Comparison of ENCODE assay signal across 39 cellular contexts in genomic region chr13:44805623-44806022, GRCh38.
"Had no signal": no experiment of that assay in that cellular context is flagged by ENCODE, and none has a peak within 500 bp of the region (broad histone marks: within the 10 kb centered on the region; RNA-seq: fewer than 3 reads in every experiment).

No MANE protein-coding gene starts in this region.

- H3K4me1 ChIP-seq: breast epithelium had no signal

- FAIRE-seq: astrocyte had no signal

- H3K27me3 ChIP-seq: adrenal gland, ascending aorta, body of pancreas, brain microvascular endothelial cell, breast epithelium had no signal

- H3K4me1 Mint-ChIP-seq: activated naive CD4-positive, alpha-beta T cell treated with anti-CD3 and anti-CD28 coated beads, Interleukin-2, amount 10 ng/mL, durations not matched to agents 7 days and 5 days; activated naive CD4-positive, alpha-beta T cell treated with anti-CD3 and anti-CD28 coated beads, Interleukin-2, amount 50 U/mL, for 24 hours; activated naive CD8-positive, alpha-beta T cell treated with anti-CD3 and anti-CD28 coated beads, Interleukin-2, amount 10 ng/mL, durations not matched to agents 7 days and 5 days; activated T-helper 17 cell treated with anti-CD3 and anti-CD28 coated beads, Interleukin-2, amount 50 U/mL, for 72 hours; central memory CD8-positive, alpha-beta T cell had no signal

- H3K27ac Mint-ChIP-seq: activated naive CD4-positive, alpha-beta T cell treated with anti-CD3 and anti-CD28 coated beads for 36 hours; activated naive CD4-positive, alpha-beta T cell treated with anti-CD3 and anti-CD28 coated beads, Interleukin-2, amount 10 ng/mL, durations not matched to agents 7 days and 5 days; activated naive CD4-positive, alpha-beta T cell treated with anti-CD3 and anti-CD28 coated beads, Interleukin-2, amount 50 U/mL, for 24 hours; activated naive CD4-positive, alpha-beta T cell treated with anti-CD3 and anti-CD28 coated beads, Interleukin-2, amount 50 U/mL, for 72 hours; activated naive CD8-positive, alpha-beta T cell; activated naive CD8-positive, alpha-beta T cell treated with anti-CD3 and anti-CD28 coated beads for 36 hours; activated naive CD8-positive, alpha-beta T cell treated with anti-CD3 and anti-CD28 coated beads, Interleukin-2, amount 10 ng/mL, durations not matched to agents 7 days and 5 days; activated naive CD8-positive, alpha-beta T cell treated with anti-CD3 and anti-CD28 coated beads, Interleukin-2, amount 50 U/mL, for 24 hours; activated T-cell treated with anti-CD3 and anti-CD28 coated beads, Interleukin-2, amount 50 U/mL, for 24 hours; activated T-cell treated with anti-CD3 and anti-CD28 coated beads, Interleukin-2, amount 50 U/mL, for 72 hours; activated T-helper 1 cell treated with anti-CD3 and anti-CD28 coated beads, Interleukin-12 subunit alpha, Interleukin-12 subunit beta, Interleukin-2, Interleukin-4 antibody, amounts not matched to agents 30 ng/mL and 10 ng/mL and 1 ng/mL, durations not matched to agents 14 hours and 24 hours and 36 hours; activated T-helper 17 cell treated with anti-CD3 and anti-CD28 coated beads, Interleukin-2, amount 50 U/mL, for 72 hours; activated T-helper 2 cell treated with anti-CD3 and anti-CD28 coated beads, Interferon-gamma antibody, Interleukin-2, Interleukin-4, amounts not matched to agents 10 μg/mL and 5 μg/mL and 100 μg/mL, durations not matched to agents 14 hours and 24 hours and 36 hours had no signal

- H3K36me3 ChIP-seq: adrenal gland, ascending aorta, brain microvascular endothelial cell, breast epithelium, cardiac muscle cell had no signal

- H3K27me3 Mint-ChIP-seq: activated naive CD4-positive, alpha-beta T cell treated with anti-CD3 and anti-CD28 coated beads, Interleukin-2, amount 50 U/mL, for 24 hours; activated naive CD8-positive, alpha-beta T cell; activated naive CD8-positive, alpha-beta T cell treated with anti-CD3 and anti-CD28 coated beads, Interleukin-2, amount 10 ng/mL, durations not matched to agents 7 days and 5 days; activated T-helper 17 cell treated with anti-CD3 and anti-CD28 coated beads, Interleukin-2, amount 50 U/mL, for 72 hours; central memory CD8-positive, alpha-beta T cell had no signal

- H3K4me3 ChIP-seq: adrenal gland, ascending aorta, body of pancreas, breast epithelium, cardiac muscle cell had no signal

- DNase-seq: activated effector memory CD4-positive, alpha-beta T cell treated with anti-CD3 and anti-CD28 coated beads, Interleukin-2, amount 50 U/mL, for 16 hours; activated effector memory CD4-positive, alpha-beta T cell treated with Interleukin-2 at 50 U/mL for 16 hours; activated gamma-delta T cell; activated gamma-delta T cell treated with Interleukin-2 at 50 U/mL for 16 hours; activated naive CD4-positive, alpha-beta T cell; activated naive CD4-positive, alpha-beta T cell treated with anti-CD3 and anti-CD28 coated beads for 36 hours; activated naive CD4-positive, alpha-beta T cell treated with anti-CD3 and anti-CD28 coated beads, Interleukin-2, amount 10 ng/mL, durations not matched to agents 7 days and 5 days; activated naive CD4-positive, alpha-beta T cell treated with anti-CD3 and anti-CD28 coated beads, Interleukin-2, amount 50 U/mL, for 16 hours; activated naive CD4-positive, alpha-beta T cell treated with Interleukin-2 at 50 U/mL for 16 hours; activated naive CD8-positive, alpha-beta T cell treated with anti-CD3 and anti-CD28 coated beads for 36 hours; activated naive CD8-positive, alpha-beta T cell treated with anti-CD3 and anti-CD28 coated beads, Interleukin-2, amount 10 ng/mL, durations not matched to agents 7 days and 5 days; activated naive CD8-positive, alpha-beta T cell treated with anti-CD3 and anti-CD28 coated beads, Interleukin-2, amount 50 U/mL, for 24 hours; activated T-cell treated with anti-CD3 and anti-CD28 coated beads, Interleukin-2, amount 50 U/mL, for 1 hour; activated T-cell treated with anti-CD3 and anti-CD28 coated beads, Interleukin-2, amount 50 U/mL, for 24 hours; activated T-cell treated with anti-CD3 and anti-CD28 coated beads, Interleukin-2, amount 50 U/mL, for 4 hours; activated T-cell treated with anti-CD3 and anti-CD28 coated beads, Interleukin-2, amount 50 U/mL, for 48 hours; activated T-cell treated with anti-CD3 and anti-CD28 coated beads, Interleukin-2, amount 50 U/mL, for 72 hours; adrenal gland; amniotic stem cell; amygdala; anterior cingulate cortex; aorta; body of pancreas; brain microvascular endothelial cell; caudate nucleus; central memory CD4-positive, alpha-beta T cell; cerebellar nuclear complex had no signal

- H3K27ac ChIP-seq: adrenal gland, ascending aorta, body of pancreas, brain microvascular endothelial cell, breast epithelium, cardiac muscle cell had no signal

- H3K36me3 Mint-ChIP-seq: activated naive CD4-positive, alpha-beta T cell treated with anti-CD3 and anti-CD28 coated beads, Interleukin-2, amount 10 ng/mL, durations not matched to agents 7 days and 5 days; activated naive CD4-positive, alpha-beta T cell treated with anti-CD3 and anti-CD28 coated beads, Interleukin-2, amount 50 U/mL, for 72 hours; activated naive CD8-positive, alpha-beta T cell; activated naive CD8-positive, alpha-beta T cell treated with anti-CD3 and anti-CD28 coated beads for 36 hours; activated naive CD8-positive, alpha-beta T cell treated with anti-CD3 and anti-CD28 coated beads, Interleukin-2, amount 10 ng/mL, durations not matched to agents 7 days and 5 days; brain had no signal

- H3K4me3 Mint-ChIP-seq: activated naive CD4-positive, alpha-beta T cell treated with anti-CD3 and anti-CD28 coated beads for 36 hours; activated naive CD4-positive, alpha-beta T cell treated with anti-CD3 and anti-CD28 coated beads, Interleukin-2, amount 10 ng/mL, durations not matched to agents 7 days and 5 days; activated naive CD4-positive, alpha-beta T cell treated with anti-CD3 and anti-CD28 coated beads, Interleukin-2, amount 50 U/mL, for 24 hours; activated naive CD8-positive, alpha-beta T cell; activated naive CD8-positive, alpha-beta T cell treated with anti-CD3 and anti-CD28 coated beads for 36 hours; activated naive CD8-positive, alpha-beta T cell treated with anti-CD3 and anti-CD28 coated beads, Interleukin-2, amount 10 ng/mL, durations not matched to agents 7 days and 5 days; activated naive CD8-positive, alpha-beta T cell treated with anti-CD3 and anti-CD28 coated beads, Interleukin-2, amount 50 U/mL, for 24 hours; activated T-cell treated with anti-CD3 and anti-CD28 coated beads, Interleukin-2, amount 50 U/mL, for 24 hours; activated T-cell treated with anti-CD3 and anti-CD28 coated beads, Interleukin-2, amount 50 U/mL, for 4 hours; activated T-cell treated with anti-CD3 and anti-CD28 coated beads, Interleukin-2, amount 50 U/mL, for 72 hours; activated T-helper 1 cell treated with anti-CD3 and anti-CD28 coated beads, Interleukin-12 subunit alpha, Interleukin-12 subunit beta, Interleukin-2, Interleukin-4 antibody, amounts not matched to agents 30 ng/mL and 10 ng/mL and 1 ng/mL, durations not matched to agents 14 hours and 24 hours and 36 hours; activated T-helper 17 cell treated with anti-CD3 and anti-CD28 coated beads, Interleukin-2, amount 50 U/mL, for 72 hours; brain; central memory CD8-positive, alpha-beta T cell had no signal

- H3K9me3 Mint-ChIP-seq: activated naive CD4-positive, alpha-beta T cell treated with anti-CD3 and anti-CD28 coated beads for 36 hours; activated naive CD4-positive, alpha-beta T cell treated with anti-CD3 and anti-CD28 coated beads, Interleukin-2, amount 10 ng/mL, durations not matched to agents 7 days and 5 days; activated naive CD4-positive, alpha-beta T cell treated with anti-CD3 and anti-CD28 coated beads, Interleukin-2, amount 50 U/mL, for 24 hours; activated naive CD4-positive, alpha-beta T cell treated with anti-CD3 and anti-CD28 coated beads, Interleukin-2, amount 50 U/mL, for 72 hours; activated naive CD8-positive, alpha-beta T cell treated with anti-CD3 and anti-CD28 coated beads for 36 hours; activated naive CD8-positive, alpha-beta T cell treated with anti-CD3 and anti-CD28 coated beads, Interleukin-2, amount 10 ng/mL, durations not matched to agents 7 days and 5 days; activated naive CD8-positive, alpha-beta T cell treated with anti-CD3 and anti-CD28 coated beads, Interleukin-2, amount 50 U/mL, for 24 hours; activated T-cell treated with anti-CD3 and anti-CD28 coated beads, Interleukin-2, amount 50 U/mL, for 24 hours; activated T-cell treated with anti-CD3 and anti-CD28 coated beads, Interleukin-2, amount 50 U/mL, for 4 hours; activated T-cell treated with anti-CD3 and anti-CD28 coated beads, Interleukin-2, amount 50 U/mL, for 72 hours; activated T-helper 1 cell treated with anti-CD3 and anti-CD28 coated beads, Interleukin-12 subunit alpha, Interleukin-12 subunit beta, Interleukin-2, Interleukin-4 antibody, amounts not matched to agents 30 ng/mL and 10 ng/mL and 1 ng/mL, durations not matched to agents 14 hours and 24 hours and 36 hours; activated T-helper 17 cell treated with anti-CD3 and anti-CD28 coated beads, Interleukin-2, amount 50 U/mL, for 72 hours; activated T-helper 2 cell treated with anti-CD3 and anti-CD28 coated beads, Interferon-gamma antibody, Interleukin-2, Interleukin-4, amounts not matched to agents 10 μg/mL and 5 μg/mL and 100 μg/mL, durations not matched to agents 14 hours and 24 hours and 36 hours; central memory CD8-positive, alpha-beta T cell had no signal

- ATAC-seq: activated naive CD4-positive, alpha-beta T cell treated with anti-CD3 and anti-CD28 coated beads, Interleukin-2, amount 50 U/mL, for 72 hours; activated naive CD8-positive, alpha-beta T cell treated with anti-CD3 and anti-CD28 coated beads, Interleukin-2, amount 50 U/mL, for 24 hours; activated T-cell treated with anti-CD3 and anti-CD28 coated beads, Interleukin-2, amount 50 U/mL, for 4 hours; activated T-cell treated with anti-CD3 and anti-CD28 coated beads, Interleukin-2, amount 50 U/mL, for 72 hours; activated T-helper 17 cell treated with anti-CD3 and anti-CD28 coated beads, Interleukin-2, amount 50 U/mL, for 72 hours; body of pancreas had no signal

- H3K9me3 ChIP-seq: adrenal gland, ascending aorta, body of pancreas, breast epithelium had no signal
